ENCODE assay signal across 20 cellular contexts in genomic region chr11:89608234-89608966, GRCh38.
DNase-seq lines count a peak whose midpoint lies in the region; ATAC-seq, FAIRE-seq and TF ChIP-seq lines count a peak whose summit lies in the region.
"Had no signal": no experiment of that assay in that cellular context is flagged by ENCODE, and none has a peak within 500 bp of the region (broad histone marks: within the 10 kb centered on the region; RNA-seq: fewer than 3 reads in every experiment).

No MANE protein-coding gene starts in this region.

- no peak overlapping the region for H4K91ac ChIP-seq in IMR-90 (ENCODE audit: insufficient read depth, low read depth, low read length)

- no peaks in the 10 kb centered on the region for H3K36me3 ChIP-seq in IMR-90 (ENCODE audit: control insufficient read depth, insufficient read depth, low read length)
- H3K36me3 ChIP-seq in esophagus squamous epithelium: no peaks in the 10 kb centered on the region
- H3K36me3 ChIP-seq: BE2C had no signal

- TF ChIP-seq CTCF in IMR-90 (conservative IDR thresholded peaks at IDR 0.05; ENCODE audit: low read depth, low read length) (no peak), esophagus squamous epithelium (IDR thresholded peaks at IDR 0.05) (no peak)

- no peak overlapping the region for H2AK9ac ChIP-seq in IMR-90 (replicated peaks; ENCODE audit: low read depth, low read length, poor library complexity)

- peak overlapping the region; percentile 34; the same call in 1 of the 3 replicates for H2BK15ac ChIP-seq in IMR-90 (ENCODE audit: low read depth, low read length)

- intact Hi-C loops in IMR-90 (cut with micrococcal nuclease) (no loop called here), esophagus squamous epithelium (cut with DNase I) (no loop called here)

- H3K23ac ChIP-seq in IMR-90 (ENCODE audit: low read depth, low read length): 0 out of 2 replicates have a peak overlapping the region, but pooled peaks have one; percentile 51

- peak; percentile 42 for FAIRE-seq in urothelium cell line (lab: Jason Lieb, UNC)
- FAIRE-seq: K562 had no signal

- peak overlapping the region; percentile 80; the same call in 1 of the 2 replicates for H2BK20ac ChIP-seq in IMR-90 (ENCODE audit: low read depth, low read length)

- CTCF ChIA-PET in IMR-90 (lab: Yijun Ruan, JAX): no interaction called here

- no peak overlapping the region; the same call in 1 of the 2 replicates for H3K14ac ChIP-seq in IMR-90 (replicated peaks; ENCODE audit: low read depth, low read length)

- H3K27ac ChIP-seq in IMR-90 (ENCODE audit: insufficient read depth, low read length) (no peak overlapping the region), esophagus squamous epithelium (no peak overlapping the region)
- H3K27ac ChIP-seq: 22Rv1, RWPE1 had no signal

- whole genome bisulfite sequencing in IMR-90 (ENCODE audit: extremely low coverage in 2 of 2, insufficient read length in 1 of 2), 2 experiments: no CpG with 5 or more reads among the region's 4 CpGs
- WGBS in esophagus squamous epithelium, 2 donors: 54 to 55% methylated on average over 3 to 4 of the region's 4 CpGs

- H3K4ac ChIP-seq in IMR-90 (ENCODE audit: low read depth, low read length): peak overlapping the region; percentile 77; the same call in 1 of the 2 replicates

- no peak for TF ChIP-seq RAD21 in IMR-90 (IDR thresholded peaks at IDR 0.05; ENCODE audit: low read length)

- dilution Hi-C loops in IMR-90 (cut with HindIII; ENCODE audit: low sequenced_read_pairs, unreplicated experiment): no loop called here

- no TSS peak for BruUV-seq in IMR-90 (replicated peaks; lab: Mats Ljungman, UMichigan)

- H4K8ac ChIP-seq in IMR-90 (ENCODE audit: low read depth in 2 of 2, low read length in 2 of 2): peak overlapping the region; percentile 40 to 41; a peak in 2 of 4 replicates

- H3K4me3 ChIP-seq in IMR-90 (ENCODE audit: insufficient read depth, low read depth, low read length): no peak overlapping the region
- no peak overlapping the region for H3K4me3 ChIP-seq in esophagus squamous epithelium
- H3K4me3 ChIP-seq: K562 had no signal

- POLR2A ChIA-PET in IMR-90 (lab: Charles Lee; ENCODE audit: unreplicated experiment): no interaction called here

- peak overlapping the region; percentile 64; the same call in 1 of the 2 replicates for H2AK5ac ChIP-seq in IMR-90 (ENCODE audit: low read depth, low read length)

- no peak overlapping the region for H3K9ac ChIP-seq in IMR-90 (ENCODE audit: low read depth, low read length)

- H2BK120ac ChIP-seq in IMR-90 (ENCODE audit: low read depth, low read length): peak overlapping the region; percentile 64; the same call in 1 of the 2 replicates

- peak overlapping the region; percentile 56; the same call in 1 of the 2 replicates for H4K5ac ChIP-seq in IMR-90 (ENCODE audit: low read depth, low read length)

- no peaks in the 10 kb centered on the region for H3K27me3 ChIP-seq in IMR-90 (ENCODE audit: control insufficient read depth, insufficient read depth, low read length)
- no peaks in the 10 kb centered on the region for H3K27me3 ChIP-seq in esophagus squamous epithelium
- H3K27me3 ChIP-seq: BE2C had no signal

- in situ Hi-C loops in IMR-90 (cut with MboI; ENCODE audit: low sequenced_read_pairs): no loop called here

- H3K4me1 ChIP-seq in IMR-90 (ENCODE audit: control insufficient read depth, insufficient read depth, low read length): peaks cover 4% of the 10 kb centered on the region; the same call in 1 of the 2 replicates
- H3K4me1 ChIP-seq in esophagus squamous epithelium: no peaks in the 10 kb centered on the region
- H3K4me1 ChIP-seq: BE2C had no signal

- TF ChIP-seq POLR2A in IMR-90 (IDR thresholded peaks at IDR 0.05; ENCODE audit: low read depth, low read length) (no peak), esophagus squamous epithelium (IDR thresholded peaks at IDR 0.05) (no peak)

- H2AFZ ChIP-seq in IMR-90 (replicated peaks; ENCODE audit: low read length, poor library complexity): peak overlapping the region; percentile 49

- no peak overlapping the region; the same call in 1 of the 2 replicates for H3K4me2 ChIP-seq in IMR-90 (ENCODE audit: low read depth, low read length)

- no peaks in the 10 kb centered on the region for H3K9me1 ChIP-seq in IMR-90 (ENCODE audit: insufficient read depth, low read length)

- peak overlapping the region; percentile 53 for H2BK5ac ChIP-seq in IMR-90 (ENCODE audit: low read depth, low read length, poor library complexity, severe bottlenecking)

- no peaks in the 10 kb centered on the region for H3K79me1 ChIP-seq in IMR-90 (ENCODE audit: low read depth in 1 of 2, low read length in 2 of 2)

- no peak for ATAC-seq in IMR-90 (ENCODE audit: low read depth)
- ATAC-seq: K562 had no signal

- H3K9me3 ChIP-seq in IMR-90 (ENCODE audit: control insufficient read depth, insufficient read depth, low read length): peaks cover 2% of the 10 kb centered on the region; the same call in 1 of the 2 replicates
- H3K9me3 ChIP-seq in esophagus squamous epithelium: no peaks in the 10 kb centered on the region
- H3K9me3 ChIP-seq: BE2C, Caco-2 had no signal

- H4K20me1 ChIP-seq in IMR-90 (ENCODE audit: insufficient read depth, low read length): no peaks in the 10 kb centered on the region

- no peak overlapping the region for H3K56ac ChIP-seq in IMR-90 (ENCODE audit: extremely low read depth, insufficient read depth, low read length)

- peak overlapping the region; percentile 24; the same call in 1 of the 2 replicates for H3K18ac ChIP-seq in IMR-90 (ENCODE audit: low read depth, low read length)

- peak; percentile 17 for DNase-seq in DMS53 (lab: John Stamatoyannopoulos, UW)
- no peak for DNase-seq in DMS53 treated with DMSO at 0.1 percent for 48 hours (lab: John Stamatoyannopoulos, UW; ENCODE audit: unreplicated experiment)
- no peak for DNase-seq in IMR-90
- peak; percentile 59 for DNase-seq in dermis blood vessel endothelial cell
- no peak for DNase-seq in urothelium cell line (ENCODE audit: low spot score)
- DNase-seq in kidney glomerular epithelial cell (lab: John Stamatoyannopoulos, UW): no peak
- DNase-seq in effector CD4-positive, alpha-beta T cell: no peak
- no peak for DNase-seq in esophagus squamous epithelium (lab: John Stamatoyannopoulos, UW)
- DNase-seq: BE2C; Caco-2; CD4-positive, CD25-positive, alpha-beta regulatory T cell; H9; NCI-H1105; NCI-H2081; NCI-H2171 treated with DMSO at 0.1 percent for 48 hours; NCI-H446 treated with DMSO at 0.1 percent for 48 hours; SIG-M5 had no signal

TF ChIP-seq in IMR-90, 13 proteins besides CTCF, POLR2A, EP300 and RAD21:
- TF ChIP-seq RFX5 (IDR thresholded peaks at IDR 0.05; ENCODE audit: low read depth, low read length) (no peak), USF2 (IDR thresholded peaks at IDR 0.05; ENCODE audit: low read depth, low read length) (no peak), NFE2L2 (IDR thresholded peaks at IDR 0.05; ENCODE audit: low read depth, low read length) (no peak), SMC3 (IDR thresholded peaks at IDR 0.05; ENCODE audit: low read depth, low read length) (no peak), MAZ (IDR thresholded peaks at IDR 0.05; ENCODE audit: borderline replicate concordance, low read depth, low read length) (no peak), MAFK (IDR thresholded peaks at IDR 0.05; ENCODE audit: low read depth, low read length) (no peak), BHLHE40 (IDR thresholded peaks at IDR 0.05; ENCODE audit: low read depth, low read length) (no peak), ELK1 (IDR thresholded peaks at IDR 0.05; ENCODE audit: borderline replicate concordance, low read depth, low read length) (no peak), MXI1 (IDR thresholded peaks at IDR 0.05; ENCODE audit: borderline replicate concordance, low read depth, low read length) (no peak), RCOR1 (IDR thresholded peaks at IDR 0.05; ENCODE audit: insufficient replicate concordance, low read length) (no peak), FOS (IDR thresholded peaks at IDR 0.05; ENCODE audit: low read depth, low read length) (no peak), CHD1 (IDR thresholded peaks at IDR 0.05; ENCODE audit: low read depth, low read length) (no peak), CEBPB (IDR thresholded peaks at IDR 0.05; ENCODE audit: low read depth, low read length) (no peak)
TF ChIP-seq in IMR-90: peak in this region for 0.

Comparison
In these comparisons a context has a peak if more than half of its experiments do, and no peak if none do; other contexts are left out.
1. DNase-seq: peak in DMS53 (single experiment) and dermis blood vessel endothelial cell (single experiment); none in DMS53 treated with DMSO at 0.1 percent for 48 hours (single experiment), IMR-90 (single experiment), urothelium cell line (single experiment), kidney glomerular epithelial cell (single experiment), effector CD4-positive, alpha-beta T cell (single experiment) and esophagus squamous epithelium (single experiment).